1 cellular context compared by ENCODE assay signal in genomic region chr12:5882511-5883185, GRCh38.
TF ChIP-seq lines count a peak whose summit lies in the region.

No MANE protein-coding gene starts in this region.

TF ChIP-seq in HepG2, 621 proteins besides CTCF, POLR2A, EP300 and RAD21 (continued from another document):
- TF ChIP-seq PATZ1 (CRISPR knock-in tag; IDR thresholded peaks at IDR 0.05), result no peak
- no peak for TF ChIP-seq HDAC2 (CRISPR knock-in tag; IDR thresholded peaks at IDR 0.05)
- TF ChIP-seq ZNF503 (CRISPR knock-in tag; IDR thresholded peaks at IDR 0.05), result no peak
- TF ChIP-seq IKZF4 (CRISPR knock-in tag; IDR thresholded peaks at IDR 0.05; ENCODE audit: borderline replicate concordance, low read depth, not compliant biosample characterization), result no peak
- TF ChIP-seq TMF1 (CRISPR knock-in tag; IDR thresholded peaks at IDR 0.05; ENCODE audit: low read depth), result no peak
- no peak for TF ChIP-seq ZNF446 (CRISPR knock-in tag; IDR thresholded peaks at IDR 0.05)
- TF ChIP-seq ARNT (IDR thresholded peaks at IDR 0.05), result no peak
- TF ChIP-seq ZBTB20 (CRISPR knock-in tag; IDR thresholded peaks at IDR 0.05; ENCODE audit: borderline replicate concordance, low read depth), result no peak
- no peak for TF ChIP-seq ZFP90 (CRISPR knock-in tag; IDR thresholded peaks at IDR 0.05; ENCODE audit: borderline replicate concordance)
- no peak for TF ChIP-seq ZNF501 (CRISPR knock-in tag; IDR thresholded peaks at IDR 0.05)
